Comparison of ENCODE assay signal across 8 cellular contexts in the genomic region with DNA sequence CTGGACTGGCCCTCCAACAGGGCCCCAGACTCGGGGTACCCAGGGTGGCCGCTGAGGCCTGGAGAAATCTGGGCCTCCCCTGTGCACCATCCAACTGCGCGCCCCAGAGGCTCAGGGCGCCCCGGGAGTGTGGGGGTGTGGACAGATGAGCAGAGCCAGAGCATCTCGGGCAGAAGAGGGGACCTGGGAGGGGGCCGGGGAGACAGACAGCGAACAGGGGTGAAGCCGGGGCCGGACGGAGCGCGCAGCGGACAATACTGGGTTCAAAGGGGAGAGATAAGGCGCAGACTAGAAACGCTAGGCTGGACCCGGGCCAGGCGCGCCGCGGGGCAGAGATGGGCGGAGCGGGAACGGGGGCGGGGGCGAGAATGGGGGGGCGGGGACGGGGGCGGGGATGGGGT. TPM values are rescaled to one million over a fixed set of nuclear protein-coding genes. Genes with fewer than 3 reads are reported as not detected.
DNase-seq lines count a peak whose midpoint lies in the region; ATAC-seq and TF ChIP-seq lines count a peak whose summit lies in the region.

No MANE protein-coding gene starts in this region.

- H3K36me3 ChIP-seq in MM.1S (replicated peaks; ENCODE audit: insufficient read depth, low read length), result no peaks in the 10 kb centered on the region
- no peaks in the 10 kb centered on the region for H3K36me3 ChIP-seq in ectodermal cell (ENCODE audit: control insufficient read depth, insufficient read depth, low read length)

- H3K9me2 ChIP-seq in MM.1S (replicated peaks; ENCODE audit: insufficient read depth, low read length), result no peaks in the 10 kb centered on the region

- ATAC-seq in Right ventricle myocardium inferior (peak; percentile 61), Right ventricle myocardium superior (ENCODE audit: poor library complexity) (no peak), natural killer cell (peak in 2 of 3 donors; percentile 0 to 2), GM18511 (IDR thresholded peaks at IDR 0.05; ENCODE audit: unreplicated experiment) (no peak)

- intact Hi-C loops in Right ventricle myocardium inferior (cut with DNase I), result loop anchor here (2.0 kb wide), 1 partner anchor 42 kb away; no protein-coding TSS in a partner anchor
- intact Hi-C loops in Right ventricle myocardium superior (cut with DNase I), result loop anchor here (5.0 to 10.0 kb wide), 2 partner anchors 44 to 54 kb away; no protein-coding TSS in a partner anchor
- intact Hi-C loops in natural killer cell (cut with micrococcal nuclease), result loop anchor here (1.0 to 5.0 kb wide), 3 partner anchors 15 to 51 kb away; no protein-coding TSS in a partner anchor

- H3K27me3 ChIP-seq in MM.1S (replicated peaks; ENCODE audit: insufficient read depth, low read length) (peaks cover 84% of the 10 kb centered on the region), ectodermal cell (ENCODE audit: control insufficient read depth, insufficient read depth, low read length, poor library complexity, severe bottlenecking) (no peaks in the 10 kb centered on the region)

- H3K9me3 ChIP-seq in MM.1S (replicated peaks; ENCODE audit: insufficient read depth, low read length) (no peaks in the 10 kb centered on the region), ectodermal cell (ENCODE audit: control insufficient read depth, low read length) (no peaks in the 10 kb centered on the region)

- no peaks in the 10 kb centered on the region for H3K27me3 Mint-ChIP-seq in natural killer cell (ENCODE audit: low read depth in 2 of 2)

- peak overlapping the region; percentile 15; the same call in 1 of the 2 replicates for H3K4me2 ChIP-seq in MM.1S (ENCODE audit: low read depth, low read length)

- H3K9ac ChIP-seq in MM.1S (ENCODE audit: low read length), result no peak overlapping the region

- no peaks in the 10 kb centered on the region for H4K20me1 ChIP-seq in MM.1S (ENCODE audit: insufficient read depth, low read length)

- H3K27ac Mint-ChIP-seq in natural killer cell, result peak overlapping the region; percentile 68 to 100

- TF ChIP-seq CTCF in MM.1S (IDR thresholded peaks at IDR 0.05; ENCODE audit: low read length) (no peak), natural killer cell (IDR thresholded peaks at IDR 0.05) (no peak)

- no peaks in the 10 kb centered on the region for H3F3A ChIP-seq in MM.1S (ENCODE audit: insufficient read depth, low read length)

- H3K4me3 ChIP-seq in MM.1S (ENCODE audit: low read length), result peak overlapping the region; percentile 15; the same call in 1 of the 2 replicates
- peak overlapping the region; percentile 45 for H3K4me3 ChIP-seq in ectodermal cell (ENCODE audit: insufficient read depth, low read depth, low read length)

- WGBS in ectodermal cell, 2 experiments, result 9 to 11% methylated on average over 30 of the region's 30 CpGs

- peak overlapping the region; percentile 82 for H3K4me3 Mint-ChIP-seq in natural killer cell

- no peaks in the 10 kb centered on the region for H3K79me2 ChIP-seq in MM.1S (ENCODE audit: low read length)

- no peaks in the 10 kb centered on the region for H3K9me3 Mint-ChIP-seq in natural killer cell

- no peaks in the 10 kb centered on the region for H3K4me1 ChIP-seq in MM.1S (ENCODE audit: low read length)
- H3K4me1 ChIP-seq in ectodermal cell (ENCODE audit: control insufficient read depth, insufficient read depth, low read length), result peaks cover 16% of the 10 kb centered on the region

- H3K27ac ChIP-seq in MM.1S (ENCODE audit: low read length), result no peak overlapping the region
- H3K27ac ChIP-seq in ectodermal cell (ENCODE audit: insufficient read depth, low read depth, low read length, poor library complexity, severe bottlenecking), result no peak overlapping the region

- peaks cover 24 to 40% of the 10 kb centered on the region in 2 donors for H3K4me1 Mint-ChIP-seq in natural killer cell

- no peak overlapping the region for H2AFZ ChIP-seq in MM.1S (ENCODE audit: low read length)

- DNase-seq in Right ventricle myocardium inferior (ENCODE audit: missing footprints) (no peak), Right ventricle myocardium superior (no peak), MM.1S (no peak), natural killer cell (no peak), D341Med (ENCODE audit: low spot score) (no peak)
- DNase-seq in stimulated activated CD4-positive, alpha-beta T cell treated with anti-CD3 and anti-CD28 coated beads, Interleukin-2, amount 100 ng/mL, for 48 hours, result no peak

- H3K36me3 Mint-ChIP-seq in natural killer cell, result no peaks in the 10 kb centered on the region

RNA-seq across cellular contexts. Expression of gene CERS4, which starts 0.5 kb away (rescaled TPM):
- total RNA-seq in Right ventricle myocardium inferior (21.4 TPM), Right ventricle myocardium superior (19.1 TPM), natural killer cell (10 to 100 TPM; 50.0 to 70.8 (median 69.8) TPM)
- 44.2 TPM for polyA plus RNA-seq in ectodermal cell (2013, experiment 1 of 4)
- polyA plus RNA-seq in ectodermal cell (2013, experiment 2 of 4), result 55.3 TPM
- polyA plus RNA-seq in ectodermal cell (2013, experiment 3 of 4), result 42.6 TPM
- polyA plus RNA-seq in ectodermal cell (2013, experiment 4 of 4), result 56.6 TPM

RNA-seq across cellular contexts. Expression of gene FBN3, which starts 59.3 kb away (rescaled TPM):
- not detected for total RNA-seq in Right ventricle myocardium inferior
- not detected for total RNA-seq in Right ventricle myocardium superior
- polyA plus RNA-seq in ectodermal cell (2013, experiment 1 of 4), result 46.1 TPM
- polyA plus RNA-seq in ectodermal cell (2013, experiment 2 of 4), result 65.2 TPM
- polyA plus RNA-seq in ectodermal cell (2013, experiment 3 of 4), result 37.6 TPM
- polyA plus RNA-seq in ectodermal cell (2013, experiment 4 of 4), result 45.3 TPM
- total RNA-seq in natural killer cell, result under 1 TPM in 1 of 3 donors, not detected in 2; 0.25 TPM

Comparison
In these comparisons a context has a peak if more than half of its experiments do, and no peak if none do; other contexts are left out.
1. ATAC-seq: peak in Right ventricle myocardium inferior (single experiment) and natural killer cell (2 of 3); none in Right ventricle myocardium superior (single experiment) and GM18511 (single experiment).